Comparison of ENCODE assay signal across 8 cellular contexts in genomic region chr14:49173765-49174373, GRCh38.
DNase-seq lines count a peak whose midpoint lies in the region; ATAC-seq and TF ChIP-seq lines count a peak whose summit lies in the region.

No MANE protein-coding gene starts in this region.

- H3K9me3 Mint-ChIP-seq in WTC11 (peaks cover 51% of the 10 kb centered on the region), mesothelial cell of epicardium (peaks cover 40% of the 10 kb centered on the region)

- POLR2A ChIA-PET in WTC11 (lab: Charles Lee), result no interaction called here

- ATAC-seq in GM19395 (IDR thresholded peaks at IDR 0.05; ENCODE audit: unreplicated experiment) (peak; percentile 99), HG03196 (IDR thresholded peaks at IDR 0.05; ENCODE audit: unreplicated experiment) (peak; percentile 96), WTC11 (peak; percentile 99)

- CTCF ChIA-PET in WTC11 (lab: Charles Lee), result interaction anchor here (0.6 to 1.1 kb wide), 6 partner anchors 78 to 1256 kb away, joined by 3 to 5 read pairs (median 3); no protein-coding TSS in a partner anchor

- DNase-seq in ELR (ENCODE audit: low read depth), result peak; percentile 65
- DNase-seq in NCI-H2196 treated with DMSO at 0.1 percent for 48 hours (lab: John Stamatoyannopoulos, UW; ENCODE audit: unreplicated experiment), result peak; percentile 2
- DNase-seq in WTC11 (ENCODE audit: low spot score), result peak; percentile 76
- DNase-seq in head of caudate nucleus, result peak in 33 of 42 donors; percentile 12 to 77 (median 45)
- DNase-seq in stimulated activated CD4-positive, alpha-beta T cell treated with anti-CD3 and anti-CD28 coated beads, Interleukin-15, amount 100 ng/mL, for 48 hours (ENCODE audit: low read depth in 2 of 2), result peak; percentile 19 to 21
- DNase-seq in mesothelial cell of epicardium (ENCODE audit: low spot score in 2 of 2, unreplicated experiment in 2 of 2), result no peak

- H3K27me3 Mint-ChIP-seq in WTC11 (ENCODE audit: low read depth) (no peaks in the 10 kb centered on the region; the same call in 1 of the 2 replicates), mesothelial cell of epicardium (ENCODE audit: low read depth) (no peaks in the 10 kb centered on the region)

- H3K4me1 Mint-ChIP-seq in WTC11 (no peaks in the 10 kb centered on the region), mesothelial cell of epicardium (no peaks in the 10 kb centered on the region)

- intact Hi-C loops in head of caudate nucleus (cut with DNase I), result no loop called here

- peak; percentile 39; the same call in 1 of the 2 replicates for TF ChIP-seq CTCF in WTC11 (IDR thresholded peaks at IDR 0.05)
- no peak for TF ChIP-seq CTCF in mesothelial cell of epicardium (IDR thresholded peaks at IDR 0.05; ENCODE audit: unreplicated experiment)

- H3K27ac Mint-ChIP-seq in WTC11 (no peak overlapping the region), mesothelial cell of epicardium (no peak overlapping the region)

- H3K36me3 Mint-ChIP-seq in WTC11 (peaks cover 8% of the 10 kb centered on the region), mesothelial cell of epicardium (peaks cover 7% of the 10 kb centered on the region)

- H3K4me3 Mint-ChIP-seq in WTC11 (no peak overlapping the region), mesothelial cell of epicardium (no peak overlapping the region)

TF ChIP-seq in WTC11, 78 proteins besides CTCF, POLR2A, EP300 and RAD21:
- TF ChIP-seq TP53 (CRISPR knock-in tag; IDR thresholded peaks at IDR 0.05) (no peak), KAT7 (CRISPR knock-in tag; IDR thresholded peaks at IDR 0.05; ENCODE audit: borderline replicate concordance) (no peak), NFE2L1 (CRISPR knock-in tag; IDR thresholded peaks at IDR 0.05) (no peak), PRRX2 (CRISPR knock-in tag; IDR thresholded peaks at IDR 0.05) (no peak), ZNF138 (CRISPR knock-in tag; conservative IDR thresholded peaks at IDR 0.05) (no peak), SMAD3 (CRISPR knock-in tag; IDR thresholded peaks at IDR 0.05; ENCODE audit: borderline replicate concordance) (no peak), FOXP1 (CRISPR knock-in tag; IDR thresholded peaks at IDR 0.05; ENCODE audit: borderline replicate concordance) (no peak), HMGXB4 (CRISPR knock-in tag; IDR thresholded peaks at IDR 0.05) (no peak), EMX1 (CRISPR knock-in tag; IDR thresholded peaks at IDR 0.05) (no peak), ZBTB43 (CRISPR knock-in tag; IDR thresholded peaks at IDR 0.05) (no peak), AR (CRISPR knock-in tag; IDR thresholded peaks at IDR 0.05) (no peak), ERG (CRISPR knock-in tag; IDR thresholded peaks at IDR 0.05) (no peak), ZBTB21 (CRISPR knock-in tag; IDR thresholded peaks at IDR 0.05; ENCODE audit: borderline replicate concordance) (no peak), PREB (CRISPR knock-in tag; IDR thresholded peaks at IDR 0.05; ENCODE audit: borderline replicate concordance) (no peak), ZNF396 (CRISPR knock-in tag; IDR thresholded peaks at IDR 0.05; ENCODE audit: borderline replicate concordance) (no peak), CDX4 (CRISPR knock-in tag; IDR thresholded peaks at IDR 0.05; ENCODE audit: borderline replicate concordance) (no peak), HMGA2 (CRISPR knock-in tag; IDR thresholded peaks at IDR 0.05) (no peak), SP1 (CRISPR knock-in tag; conservative IDR thresholded peaks at IDR 0.05) (no peak), NR2C2 (CRISPR knock-in tag; IDR thresholded peaks at IDR 0.05) (no peak), MLX (CRISPR knock-in tag; IDR thresholded peaks at IDR 0.05) (no peak)

Comparison
In these comparisons a context has a peak if more than half of its experiments do, and no peak if none do; other contexts are left out.
1. DNase-seq: peak in ELR (single experiment), NCI-H2196 treated with DMSO at 0.1 percent for 48 hours (single experiment), WTC11 (single experiment), head of caudate nucleus (33 of 42) and stimulated activated CD4-positive, alpha-beta T cell treated with anti-CD3 and anti-CD28 coated beads, Interleukin-15, amount 100 ng/mL, for 48 hours (2 of 2); none in mesothelial cell of epicardium (0 of 2).
2. Peak in every context shown above with its lines, with median percentiles within 50 percentile points of each other: ATAC-seq.